20 cellular contexts compared by ENCODE assay signal in genomic region chr20:64279826-64280459, GRCh38.
"Had no signal": no experiment of that assay in that cellular context is flagged by ENCODE, and none has a peak within 500 bp of the region (broad histone marks: within the 10 kb centered on the region; RNA-seq: fewer than 3 reads in every experiment).

No MANE protein-coding gene starts in this region.

- H3K27ac ChIP-seq: brain microvascular endothelial cell, esophagus squamous epithelium, heart right ventricle, ovary, sigmoid colon, upper lobe of right lung had no signal

- DNase-seq: activated CD4-positive, alpha-beta T cell treated with anti-CD3 and anti-CD28 coated beads, Interleukin-2, amount 10 ng/mL, durations not matched to agents 7 days and 5 days; activated CD8-positive, alpha-beta memory T cell treated with anti-CD3 and anti-CD28 coated beads for 24 hours; activated naive CD4-positive, alpha-beta T cell treated with anti-CD3 and anti-CD28 coated beads for 36 hours; activated T-cell treated with anti-CD3 and anti-CD28 coated beads for 4 hours; aorta; brain microvascular endothelial cell; cortex of kidney; effector CD4-positive, alpha-beta T cell; esophagus squamous epithelium; heart right ventricle; left cardiac atrium; mesendoderm; naive thymus-derived CD8-positive, alpha-beta T cell; ovary; sigmoid colon; stimulated activated CD4-positive, alpha-beta T cell treated with anti-CD3 and anti-CD28 coated beads, Interleukin-4, amount 100 ng/mL, for 24 hours; upper lobe of right lung had no signal

- H3K4me1 ChIP-seq: esophagus squamous epithelium, sigmoid colon, upper lobe of right lung had no signal

- ATAC-seq: activated CD4-positive, CD25-positive, alpha-beta regulatory T cell treated with anti-CD3 and anti-CD28 coated beads, Interleukin-2, amount 50 U/mL, for 24 hours; left cardiac atrium; SK-N-SH treated with all-trans-retinoic acid at 6 μM for 48 hours; stimulated activated memory B cell treated with anti-CD40 and anti-IgM and Interleukin-4, amounts not matched to agents 10 μg/mL and 1 μg/mL and 100 μg/mL, for 72 hours had no signal

- H3K27me3 Mint-ChIP-seq: naive thymus-derived CD8-positive, alpha-beta T cell; stimulated activated memory B cell treated with anti-CD40 and anti-IgM and Interleukin-4, amounts not matched to agents 10 μg/mL and 1 μg/mL and 100 μg/mL, for 72 hours had no signal

- H3K9me3 Mint-ChIP-seq: naive thymus-derived CD8-positive, alpha-beta T cell; stimulated activated memory B cell treated with anti-CD40 and anti-IgM and Interleukin-4, amounts not matched to agents 10 μg/mL and 1 μg/mL and 100 μg/mL, for 72 hours had no signal

- H3K4me3 Mint-ChIP-seq: activated CD4-positive, alpha-beta T cell treated with anti-CD3 and anti-CD28 coated beads, Interleukin-2, amount 10 ng/mL, durations not matched to agents 7 days and 5 days; activated naive CD4-positive, alpha-beta T cell treated with anti-CD3 and anti-CD28 coated beads for 36 hours; naive thymus-derived CD8-positive, alpha-beta T cell; stimulated activated memory B cell treated with anti-CD40 and anti-IgM and Interleukin-4, amounts not matched to agents 10 μg/mL and 1 μg/mL and 100 μg/mL, for 72 hours had no signal

- H3K4me3 ChIP-seq: esophagus squamous epithelium, heart right ventricle, ovary, sigmoid colon, upper lobe of right lung had no signal

- H3K27me3 ChIP-seq: brain microvascular endothelial cell, esophagus squamous epithelium, heart right ventricle, ovary, sigmoid colon, upper lobe of right lung had no signal

- H3K36me3 ChIP-seq: brain microvascular endothelial cell, ovary had no signal

- H3K9me3 ChIP-seq: esophagus squamous epithelium, heart right ventricle, ovary, sigmoid colon, upper lobe of right lung had no signal

- H3K27ac Mint-ChIP-seq: activated CD4-positive, alpha-beta T cell treated with anti-CD3 and anti-CD28 coated beads, Interleukin-2, amount 10 ng/mL, durations not matched to agents 7 days and 5 days; activated naive CD4-positive, alpha-beta T cell treated with anti-CD3 and anti-CD28 coated beads for 36 hours; stimulated activated memory B cell treated with anti-CD40 and anti-IgM and Interleukin-4, amounts not matched to agents 10 μg/mL and 1 μg/mL and 100 μg/mL, for 72 hours had no signal

- H3K4me1 Mint-ChIP-seq: stimulated activated memory B cell treated with anti-CD40 and anti-IgM and Interleukin-4, amounts not matched to agents 10 μg/mL and 1 μg/mL and 100 μg/mL, for 72 hours had no signal
